ENCODE assay signal across 1 cellular context in the genomic region with DNA sequence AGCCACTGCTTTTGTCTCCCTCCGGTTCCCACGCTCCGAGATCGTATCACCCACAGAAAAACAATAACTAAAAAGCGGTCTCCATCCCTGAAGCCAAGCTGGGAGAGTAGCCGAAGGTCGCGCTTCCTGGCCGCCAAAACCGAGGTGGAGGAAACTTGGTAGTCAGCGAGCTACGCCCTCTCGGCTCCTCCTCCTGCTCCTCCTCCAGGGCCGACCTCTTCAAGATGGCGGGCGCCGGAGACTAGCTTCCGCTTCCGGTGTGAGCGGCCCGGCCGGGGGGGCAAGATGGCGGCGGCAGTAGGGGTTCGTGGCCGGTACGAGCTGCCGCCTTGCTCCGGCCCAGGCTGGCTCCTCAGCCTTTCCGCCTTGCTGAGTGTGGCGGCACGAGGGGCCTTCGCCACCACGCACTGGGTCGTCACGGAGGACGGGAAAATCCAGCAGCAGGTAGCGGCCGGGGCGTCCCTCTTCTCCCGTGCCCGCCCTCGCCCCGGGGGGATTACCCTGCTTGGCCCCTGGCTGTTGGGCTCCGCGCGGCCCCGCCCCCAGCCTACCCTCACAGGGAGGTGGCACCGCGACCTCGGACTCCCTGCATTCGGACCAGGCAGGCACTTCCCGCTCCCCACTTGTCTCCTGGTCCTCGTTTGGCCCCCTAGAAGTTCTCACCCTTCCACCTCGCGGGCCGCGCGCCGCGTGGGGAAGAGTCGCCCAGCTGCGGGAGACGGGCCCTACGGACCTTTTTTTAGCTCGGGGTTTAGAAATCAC.
A peak's percentile ranks its signal among the peaks of the same experiment; 100 is the strongest.
TF ChIP-seq lines count a peak whose summit lies in the region.

A gene with protein sequence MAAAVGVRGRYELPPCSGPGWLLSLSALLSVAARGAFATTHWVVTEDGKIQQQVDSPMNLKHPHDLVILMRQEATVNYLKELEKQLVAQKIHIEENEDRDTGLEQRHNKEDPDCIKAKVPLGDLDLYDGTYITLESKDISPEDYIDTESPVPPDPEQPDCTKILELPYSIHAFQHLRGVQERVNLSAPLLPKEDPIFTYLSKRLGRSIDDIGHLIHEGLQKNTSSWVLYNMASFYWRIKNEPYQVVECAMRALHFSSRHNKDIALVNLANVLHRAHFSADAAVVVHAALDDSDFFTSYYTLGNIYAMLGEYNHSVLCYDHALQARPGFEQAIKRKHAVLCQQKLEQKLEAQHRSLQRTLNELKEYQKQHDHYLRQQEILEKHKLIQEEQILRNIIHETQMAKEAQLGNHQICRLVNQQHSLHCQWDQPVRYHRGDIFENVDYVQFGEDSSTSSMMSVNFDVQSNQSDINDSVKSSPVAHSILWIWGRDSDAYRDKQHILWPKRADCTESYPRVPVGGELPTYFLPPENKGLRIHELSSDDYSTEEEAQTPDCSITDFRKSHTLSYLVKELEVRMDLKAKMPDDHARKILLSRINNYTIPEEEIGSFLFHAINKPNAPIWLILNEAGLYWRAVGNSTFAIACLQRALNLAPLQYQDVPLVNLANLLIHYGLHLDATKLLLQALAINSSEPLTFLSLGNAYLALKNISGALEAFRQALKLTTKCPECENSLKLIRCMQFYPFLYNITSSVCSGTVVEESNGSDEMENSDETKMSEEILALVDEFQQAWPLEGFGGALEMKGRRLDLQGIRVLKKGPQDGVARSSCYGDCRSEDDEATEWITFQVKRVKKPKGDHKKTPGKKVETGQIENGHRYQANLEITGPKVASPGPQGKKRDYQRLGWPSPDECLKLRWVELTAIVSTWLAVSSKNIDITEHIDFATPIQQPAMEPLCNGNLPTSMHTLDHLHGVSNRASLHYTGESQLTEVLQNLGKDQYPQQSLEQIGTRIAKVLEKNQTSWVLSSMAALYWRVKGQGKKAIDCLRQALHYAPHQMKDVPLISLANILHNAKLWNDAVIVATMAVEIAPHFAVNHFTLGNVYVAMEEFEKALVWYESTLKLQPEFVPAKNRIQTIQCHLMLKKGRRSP (plus strand): TSS at position 251 of the 762 bp plus-strand sequence. CDS start 35 bp downstream, at position 286.

TF ChIP-seq in HepG2, 621 proteins besides CTCF, POLR2A, EP300 and RAD21 (continued from another document and continues in another):
- TF ChIP-seq, protein P1, sequence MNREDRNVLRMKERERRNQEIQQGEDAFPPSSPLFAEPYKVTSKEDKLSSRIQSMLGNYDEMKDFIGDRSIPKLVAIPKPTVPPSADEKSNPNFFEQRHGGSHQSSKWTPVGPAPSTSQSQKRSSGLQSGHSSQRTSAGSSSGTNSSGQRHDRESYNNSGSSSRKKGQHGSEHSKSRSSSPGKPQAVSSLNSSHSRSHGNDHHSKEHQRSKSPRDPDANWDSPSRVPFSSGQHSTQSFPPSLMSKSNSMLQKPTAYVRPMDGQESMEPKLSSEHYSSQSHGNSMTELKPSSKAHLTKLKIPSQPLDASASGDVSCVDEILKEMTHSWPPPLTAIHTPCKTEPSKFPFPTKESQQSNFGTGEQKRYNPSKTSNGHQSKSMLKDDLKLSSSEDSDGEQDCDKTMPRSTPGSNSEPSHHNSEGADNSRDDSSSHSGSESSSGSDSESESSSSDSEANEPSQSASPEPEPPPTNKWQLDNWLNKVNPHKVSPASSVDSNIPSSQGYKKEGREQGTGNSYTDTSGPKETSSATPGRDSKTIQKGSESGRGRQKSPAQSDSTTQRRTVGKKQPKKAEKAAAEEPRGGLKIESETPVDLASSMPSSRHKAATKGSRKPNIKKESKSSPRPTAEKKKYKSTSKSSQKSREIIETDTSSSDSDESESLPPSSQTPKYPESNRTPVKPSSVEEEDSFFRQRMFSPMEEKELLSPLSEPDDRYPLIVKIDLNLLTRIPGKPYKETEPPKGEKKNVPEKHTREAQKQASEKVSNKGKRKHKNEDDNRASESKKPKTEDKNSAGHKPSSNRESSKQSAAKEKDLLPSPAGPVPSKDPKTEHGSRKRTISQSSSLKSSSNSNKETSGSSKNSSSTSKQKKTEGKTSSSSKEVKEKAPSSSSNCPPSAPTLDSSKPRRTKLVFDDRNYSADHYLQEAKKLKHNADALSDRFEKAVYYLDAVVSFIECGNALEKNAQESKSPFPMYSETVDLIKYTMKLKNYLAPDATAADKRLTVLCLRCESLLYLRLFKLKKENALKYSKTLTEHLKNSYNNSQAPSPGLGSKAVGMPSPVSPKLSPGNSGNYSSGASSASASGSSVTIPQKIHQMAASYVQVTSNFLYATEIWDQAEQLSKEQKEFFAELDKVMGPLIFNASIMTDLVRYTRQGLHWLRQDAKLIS (CRISPR knock-in tag; IDR thresholded peaks at IDR 0.05) = no peak
- TF ChIP-seq ESRRA (CRISPR knock-in tag; IDR thresholded peaks at IDR 0.05; ENCODE audit: low read depth) (0 out of 2 replicates have a peak, but pooled peaks have one; percentile 53), ATF7-NPFF (CRISPR knock-in tag; IDR thresholded peaks at IDR 0.05; ENCODE audit: low read depth) (peak; percentile 83), FOXC1 (CRISPR knock-in tag; IDR thresholded peaks at IDR 0.05; ENCODE audit: borderline replicate concordance) (peak; percentile 83; the same call in 1 of the 2 replicates), FOXM1 (CRISPR knock-in tag; IDR thresholded peaks at IDR 0.05) (0 out of 2 replicates have a peak, but pooled peaks have one; percentile 2), ZNF883 (CRISPR knock-in tag; IDR thresholded peaks at IDR 0.05; ENCODE audit: not compliant biosample characterization) (peak; percentile 49), ERF (CRISPR knock-in tag; IDR thresholded peaks at IDR 0.05) (peak; percentile 74), TBX2 (CRISPR knock-in tag; IDR thresholded peaks at IDR 0.05; ENCODE audit: borderline replicate concordance) (peak; percentile 91; the same call in 1 of the 2 replicates), ZNF468 (CRISPR knock-in tag; IDR thresholded peaks at IDR 0.05) (peak; percentile 75; the same call in 1 of the 2 replicates), KDM5A (IDR thresholded peaks at IDR 0.05; ENCODE audit: borderline replicate concordance, low read length) (peak; percentile 78; the same call in 1 of the 2 replicates)
- TF ChIP-seq, protein P2, sequence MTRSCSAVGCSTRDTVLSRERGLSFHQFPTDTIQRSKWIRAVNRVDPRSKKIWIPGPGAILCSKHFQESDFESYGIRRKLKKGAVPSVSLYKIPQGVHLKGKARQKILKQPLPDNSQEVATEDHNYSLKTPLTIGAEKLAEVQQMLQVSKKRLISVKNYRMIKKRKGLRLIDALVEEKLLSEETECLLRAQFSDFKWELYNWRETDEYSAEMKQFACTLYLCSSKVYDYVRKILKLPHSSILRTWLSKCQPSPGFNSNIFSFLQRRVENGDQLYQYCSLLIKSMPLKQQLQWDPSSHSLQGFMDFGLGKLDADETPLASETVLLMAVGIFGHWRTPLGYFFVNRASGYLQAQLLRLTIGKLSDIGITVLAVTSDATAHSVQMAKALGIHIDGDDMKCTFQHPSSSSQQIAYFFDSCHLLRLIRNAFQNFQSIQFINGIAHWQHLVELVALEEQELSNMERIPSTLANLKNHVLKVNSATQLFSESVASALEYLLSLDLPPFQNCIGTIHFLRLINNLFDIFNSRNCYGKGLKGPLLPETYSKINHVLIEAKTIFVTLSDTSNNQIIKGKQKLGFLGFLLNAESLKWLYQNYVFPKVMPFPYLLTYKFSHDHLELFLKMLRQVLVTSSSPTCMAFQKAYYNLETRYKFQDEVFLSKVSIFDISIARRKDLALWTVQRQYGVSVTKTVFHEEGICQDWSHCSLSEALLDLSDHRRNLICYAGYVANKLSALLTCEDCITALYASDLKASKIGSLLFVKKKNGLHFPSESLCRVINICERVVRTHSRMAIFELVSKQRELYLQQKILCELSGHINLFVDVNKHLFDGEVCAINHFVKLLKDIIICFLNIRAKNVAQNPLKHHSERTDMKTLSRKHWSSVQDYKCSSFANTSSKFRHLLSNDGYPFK (CRISPR knock-in tag; IDR thresholded peaks at IDR 0.05; ENCODE audit: borderline replicate concordance) = peak; percentile 90; the same call in 1 of the 2 replicates
- TF ChIP-seq, protein P3, sequence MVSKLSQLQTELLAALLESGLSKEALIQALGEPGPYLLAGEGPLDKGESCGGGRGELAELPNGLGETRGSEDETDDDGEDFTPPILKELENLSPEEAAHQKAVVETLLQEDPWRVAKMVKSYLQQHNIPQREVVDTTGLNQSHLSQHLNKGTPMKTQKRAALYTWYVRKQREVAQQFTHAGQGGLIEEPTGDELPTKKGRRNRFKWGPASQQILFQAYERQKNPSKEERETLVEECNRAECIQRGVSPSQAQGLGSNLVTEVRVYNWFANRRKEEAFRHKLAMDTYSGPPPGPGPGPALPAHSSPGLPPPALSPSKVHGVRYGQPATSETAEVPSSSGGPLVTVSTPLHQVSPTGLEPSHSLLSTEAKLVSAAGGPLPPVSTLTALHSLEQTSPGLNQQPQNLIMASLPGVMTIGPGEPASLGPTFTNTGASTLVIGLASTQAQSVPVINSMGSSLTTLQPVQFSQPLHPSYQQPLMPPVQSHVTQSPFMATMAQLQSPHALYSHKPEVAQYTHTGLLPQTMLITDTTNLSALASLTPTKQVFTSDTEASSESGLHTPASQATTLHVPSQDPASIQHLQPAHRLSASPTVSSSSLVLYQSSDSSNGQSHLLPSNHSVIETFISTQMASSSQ (IDR thresholded peaks at IDR 0.05; ENCODE audit: low read depth) = no peak
- TF ChIP-seq, protein P3 (CRISPR knock-in tag; IDR thresholded peaks at IDR 0.05; ENCODE audit: borderline replicate concordance) = peak; percentile 71; the same call in 1 of the 2 replicates
- TF ChIP-seq, protein P4, sequence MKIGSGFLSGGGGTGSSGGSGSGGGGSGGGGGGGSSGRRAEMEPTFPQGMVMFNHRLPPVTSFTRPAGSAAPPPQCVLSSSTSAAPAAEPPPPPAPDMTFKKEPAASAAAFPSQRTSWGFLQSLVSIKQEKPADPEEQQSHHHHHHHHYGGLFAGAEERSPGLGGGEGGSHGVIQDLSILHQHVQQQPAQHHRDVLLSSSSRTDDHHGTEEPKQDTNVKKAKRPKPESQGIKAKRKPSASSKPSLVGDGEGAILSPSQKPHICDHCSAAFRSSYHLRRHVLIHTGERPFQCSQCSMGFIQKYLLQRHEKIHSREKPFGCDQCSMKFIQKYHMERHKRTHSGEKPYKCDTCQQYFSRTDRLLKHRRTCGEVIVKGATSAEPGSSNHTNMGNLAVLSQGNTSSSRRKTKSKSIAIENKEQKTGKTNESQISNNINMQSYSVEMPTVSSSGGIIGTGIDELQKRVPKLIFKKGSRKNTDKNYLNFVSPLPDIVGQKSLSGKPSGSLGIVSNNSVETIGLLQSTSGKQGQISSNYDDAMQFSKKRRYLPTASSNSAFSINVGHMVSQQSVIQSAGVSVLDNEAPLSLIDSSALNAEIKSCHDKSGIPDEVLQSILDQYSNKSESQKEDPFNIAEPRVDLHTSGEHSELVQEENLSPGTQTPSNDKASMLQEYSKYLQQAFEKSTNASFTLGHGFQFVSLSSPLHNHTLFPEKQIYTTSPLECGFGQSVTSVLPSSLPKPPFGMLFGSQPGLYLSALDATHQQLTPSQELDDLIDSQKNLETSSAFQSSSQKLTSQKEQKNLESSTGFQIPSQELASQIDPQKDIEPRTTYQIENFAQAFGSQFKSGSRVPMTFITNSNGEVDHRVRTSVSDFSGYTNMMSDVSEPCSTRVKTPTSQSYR (CRISPR knock-in tag; IDR thresholded peaks at IDR 0.05; ENCODE audit: borderline replicate concordance) = 0 out of 2 replicates have a peak, but pooled peaks have one; percentile 8
- TF ChIP-seq, protein P5, sequence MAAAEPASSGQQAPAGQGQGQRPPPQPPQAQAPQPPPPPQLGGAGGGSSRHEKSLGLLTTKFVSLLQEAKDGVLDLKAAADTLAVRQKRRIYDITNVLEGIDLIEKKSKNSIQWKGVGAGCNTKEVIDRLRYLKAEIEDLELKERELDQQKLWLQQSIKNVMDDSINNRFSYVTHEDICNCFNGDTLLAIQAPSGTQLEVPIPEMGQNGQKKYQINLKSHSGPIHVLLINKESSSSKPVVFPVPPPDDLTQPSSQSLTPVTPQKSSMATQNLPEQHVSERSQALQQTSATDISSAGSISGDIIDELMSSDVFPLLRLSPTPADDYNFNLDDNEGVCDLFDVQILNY (CRISPR knock-in tag; conservative IDR thresholded peaks at IDR 0.05) = no peak
- TF ChIP-seq, protein P6, sequence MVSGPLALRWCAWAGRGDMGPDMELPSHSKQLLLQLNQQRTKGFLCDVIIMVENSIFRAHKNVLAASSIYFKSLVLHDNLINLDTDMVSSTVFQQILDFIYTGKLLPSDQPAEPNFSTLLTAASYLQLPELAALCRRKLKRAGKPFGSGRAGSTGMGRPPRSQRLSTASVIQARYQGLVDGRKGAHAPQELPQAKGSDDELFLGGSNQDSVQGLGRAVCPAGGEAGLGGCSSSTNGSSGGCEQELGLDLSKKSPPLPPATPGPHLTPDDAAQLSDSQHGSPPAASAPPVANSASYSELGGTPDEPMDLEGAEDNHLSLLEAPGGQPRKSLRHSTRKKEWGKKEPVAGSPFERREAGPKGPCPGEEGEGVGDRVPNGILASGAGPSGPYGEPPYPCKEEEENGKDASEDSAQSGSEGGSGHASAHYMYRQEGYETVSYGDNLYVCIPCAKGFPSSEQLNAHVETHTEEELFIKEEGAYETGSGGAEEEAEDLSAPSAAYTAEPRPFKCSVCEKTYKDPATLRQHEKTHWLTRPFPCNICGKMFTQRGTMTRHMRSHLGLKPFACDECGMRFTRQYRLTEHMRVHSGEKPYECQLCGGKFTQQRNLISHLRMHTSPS (CRISPR knock-in tag; IDR thresholded peaks at IDR 0.05; ENCODE audit: low read depth) = peak; percentile 56; the same call in 1 of the 2 replicates
- TF ChIP-seq, protein P7, sequence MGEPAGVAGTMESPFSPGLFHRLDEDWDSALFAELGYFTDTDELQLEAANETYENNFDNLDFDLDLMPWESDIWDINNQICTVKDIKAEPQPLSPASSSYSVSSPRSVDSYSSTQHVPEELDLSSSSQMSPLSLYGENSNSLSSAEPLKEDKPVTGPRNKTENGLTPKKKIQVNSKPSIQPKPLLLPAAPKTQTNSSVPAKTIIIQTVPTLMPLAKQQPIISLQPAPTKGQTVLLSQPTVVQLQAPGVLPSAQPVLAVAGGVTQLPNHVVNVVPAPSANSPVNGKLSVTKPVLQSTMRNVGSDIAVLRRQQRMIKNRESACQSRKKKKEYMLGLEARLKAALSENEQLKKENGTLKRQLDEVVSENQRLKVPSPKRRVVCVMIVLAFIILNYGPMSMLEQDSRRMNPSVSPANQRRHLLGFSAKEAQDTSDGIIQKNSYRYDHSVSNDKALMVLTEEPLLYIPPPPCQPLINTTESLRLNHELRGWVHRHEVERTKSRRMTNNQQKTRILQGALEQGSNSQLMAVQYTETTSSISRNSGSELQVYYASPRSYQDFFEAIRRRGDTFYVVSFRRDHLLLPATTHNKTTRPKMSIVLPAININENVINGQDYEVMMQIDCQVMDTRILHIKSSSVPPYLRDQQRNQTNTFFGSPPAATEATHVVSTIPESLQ (CRISPR knock-in tag; conservative IDR thresholded peaks at IDR 0.05) = no peak
